18 cellular contexts compared by ENCODE assay signal in the genomic region with DNA sequence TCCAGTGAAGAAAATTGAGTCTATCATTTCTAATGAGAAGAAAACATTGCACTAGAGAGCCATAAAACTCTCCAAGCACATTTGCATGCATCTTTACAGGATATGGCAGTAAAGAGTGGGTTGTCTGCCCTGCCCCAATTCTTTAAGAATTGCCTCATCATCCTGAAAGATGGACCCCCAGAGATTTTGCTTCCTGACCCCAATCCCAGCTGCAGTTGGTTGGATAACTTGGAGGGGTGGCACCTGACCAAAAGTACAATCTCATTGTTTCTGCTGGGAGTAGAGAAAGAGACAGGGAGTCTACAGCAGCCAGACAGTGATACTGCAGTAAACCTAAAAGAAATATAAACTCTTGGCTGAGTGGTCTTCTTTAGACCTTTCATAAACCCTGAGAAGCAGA. TPM values are rescaled to one million over a fixed set of nuclear protein-coding genes. Genes with fewer than 3 reads are reported as not detected.
DNase-seq lines count a peak whose midpoint lies in the region; ATAC-seq and TF ChIP-seq lines count a peak whose summit lies in the region.
"Had no signal": no experiment of that assay in that cellular context is flagged by ENCODE, and none has a peak within 500 bp of the region (broad histone marks: within the 10 kb centered on the region; RNA-seq: fewer than 3 reads in every experiment).

No MANE protein-coding gene starts in this region.

- no peaks in the 10 kb centered on the region for H3K4me1 ChIP-seq in left ventricle myocardium inferior

- no peaks in the 10 kb centered on the region for H3K36me3 ChIP-seq in left ventricle myocardium inferior

- intact Hi-C loops in Right ventricle myocardium inferior (cut with DNase I) (no loop called here), cardiac septum (cut with DNase I) (no loop called here), left ventricle myocardium inferior (cut with micrococcal nuclease) (no loop called here), sciatic nerve (cut with DNase I) (no loop called here)

- H3K9me3 ChIP-seq in left ventricle myocardium inferior (replicated peaks) = peaks cover 7% of the 10 kb centered on the region

- DNase-seq in Right ventricle myocardium inferior (ENCODE audit: missing footprints) (no peak), cardiac septum (ENCODE audit: low spot score) (no peak), fibroblast of mammary gland (ENCODE audit: low read depth) (peak; percentile 12), left ventricle myocardium inferior (no peak), sciatic nerve (ENCODE audit: low spot score) (no peak), NCI-H2196 treated with DMSO at 0.1 percent for 48 hours (lab: John Stamatoyannopoulos, UW; ENCODE audit: unreplicated experiment) (no peak)
- DNase-seq: C1 segment of cervical spinal cord; CD4-positive, CD25-positive, alpha-beta regulatory T cell; CD8-positive, alpha-beta memory T cell; DMS 273 treated with DMSO at 0.1 percent for 48 hours; DMS53; DND-41; EL; GM23248; HCEC 1CT had no signal

- TF ChIP-seq CTCF in fibroblast of mammary gland (conservative IDR thresholded peaks at IDR 0.05; ENCODE audit: control insufficient read depth, insufficient read depth, low read depth, low read length) (no peak), left ventricle myocardium inferior (IDR thresholded peaks at IDR 0.05; ENCODE audit: borderline replicate concordance) (no peak)

- H3K27ac ChIP-seq in left ventricle myocardium inferior (replicated peaks) = peak overlapping the region; percentile 65
- H3K27ac ChIP-seq: GM23248 had no signal

- ATAC-seq in Right ventricle myocardium inferior = peak; percentile 63
- ATAC-seq in sciatic nerve = peak; percentile 87
- no peak for ATAC-seq in HG03159 (IDR thresholded peaks at IDR 0.05; ENCODE audit: unreplicated experiment)
- ATAC-seq: GM12878, HepG2 had no signal

- H3K27me3 ChIP-seq in left ventricle myocardium inferior (ENCODE audit: low read depth) = peaks cover 9% of the 10 kb centered on the region

- H3K4me3 ChIP-seq in fibroblast of mammary gland (ENCODE audit: control insufficient read depth, low read depth, low read length) (no peak overlapping the region), left ventricle myocardium inferior (no peak overlapping the region)
- H3K4me3 ChIP-seq: GM12878, GM23248 had no signal

RNA-seq across cellular contexts. Expression of gene ADCY1, which starts 49.1 kb away (rescaled TPM):
- total RNA-seq in Right ventricle myocardium inferior (5.9 TPM), cardiac septum (2.9 TPM), left ventricle myocardium inferior (2.8 TPM), sciatic nerve (5.5 TPM)
- total RNA-seq: CD4-positive, CD25-positive, alpha-beta regulatory T cell had no signal
